In genomic region chr12:53785161-53785560, GRCh38 we compare ENCODE assay signal across 22 cellular contexts. TPM values are rescaled to one million over a fixed set of nuclear protein-coding genes. Genes with fewer than 3 reads are reported as not detected.
DNase-seq lines count a peak whose midpoint lies in the region; ATAC-seq and TF ChIP-seq lines count a peak whose summit lies in the region.
"Had no signal": no experiment of that assay in that cellular context is flagged by ENCODE, and none has a peak within 500 bp of the region (broad histone marks: within the 10 kb centered on the region; RNA-seq: fewer than 3 reads in every experiment).

No MANE protein-coding gene starts in this region.

- no peak overlapping the region for H4K5ac ChIP-seq in H9 (ENCODE audit: insufficient read length, low read depth, low read length)

- no peak overlapping the region for H2BK12ac ChIP-seq in H9 (ENCODE audit: insufficient read length, low read depth, low read length)

- H3K27ac Mint-ChIP-seq in WTC11: no peak overlapping the region
- no peak overlapping the region for H3K27ac Mint-ChIP-seq in H9
- H3K27ac Mint-ChIP-seq: CD4-positive, alpha-beta T cell; GM23338 had no signal

- no peak overlapping the region for H4K8ac ChIP-seq in H9 (replicated peaks; ENCODE audit: insufficient read length, low read depth, low read length)

- H3K9me3 Mint-ChIP-seq in WTC11 (no peaks in the 10 kb centered on the region), H9 (no peaks in the 10 kb centered on the region)
- H3K9me3 Mint-ChIP-seq: CD4-positive, alpha-beta T cell; CD8-positive, alpha-beta memory T cell; GM23338 had no signal

- no peaks in the 10 kb centered on the region; the same call in 1 of the 2 replicates for H3K27me3 Mint-ChIP-seq in WTC11 (ENCODE audit: low read depth)
- H3K27me3 Mint-ChIP-seq in H9 (ENCODE audit: low read depth): peaks cover 56% of the 10 kb centered on the region

- H3K14ac ChIP-seq in H9 (ENCODE audit: insufficient read depth, low read length): no peak overlapping the region

- no peak overlapping the region for H3K18ac ChIP-seq in H9 (ENCODE audit: insufficient read length, low read depth, low read length)

- in situ Hi-C loops in mammary epithelial cell (cut with MboI; ENCODE audit: low sequenced_read_pairs in 2 of 2): no loop called here

- DNase-seq in mammary epithelial cell: no peak
- no peak for DNase-seq in breast epithelium (ENCODE audit: low spot score in 2 of 2)
- no peak for DNase-seq in PC-3
- DNase-seq in WTC11 (ENCODE audit: low spot score): no peak
- no peak for DNase-seq in RWPE1 (ENCODE audit: low spot score)
- DNase-seq in H9: no peak
- DNase-seq: AML-193; BE2C; CD4-positive, alpha-beta T cell; CD8-positive, alpha-beta memory T cell; DMS 273 treated with DMSO at 0.1 percent for 48 hours; DMS79; EL; GDM1 had no signal

- no peak overlapping the region for H3K4me3 Mint-ChIP-seq in WTC11
- no peak overlapping the region for H3K4me3 Mint-ChIP-seq in H9
- H3K4me3 Mint-ChIP-seq: CD4-positive, alpha-beta T cell; CD8-positive, alpha-beta memory T cell; GM23338 had no signal

- intact Hi-C loops in mammary epithelial cell (cut with micrococcal nuclease) (no loop called here), breast epithelium (cut with DNase I; ENCODE audit: low total_unique reads) (no loop called here), PC-3 (cut with micrococcal nuclease) (no loop called here)

- H3K79me2 ChIP-seq in mammary epithelial cell (ENCODE audit: insufficient read depth, low read length) (no peaks in the 10 kb centered on the region), PC-3 (ENCODE audit: low read length) (no peaks in the 10 kb centered on the region), H9 (ENCODE audit: insufficient read depth, low read length) (no peaks in the 10 kb centered on the region)

- no peak overlapping the region for H2AK5ac ChIP-seq in H9 (ENCODE audit: insufficient read length, low read length)

- H3K79me1 ChIP-seq in H9 (ENCODE audit: insufficient read depth, low read depth, low read length, poor library complexity, severe bottlenecking): no peaks in the 10 kb centered on the region

- no peak overlapping the region for H3K4ac ChIP-seq in H9 (ENCODE audit: low read depth, low read length)

- H3K36me3 ChIP-seq in mammary epithelial cell (ENCODE audit: insufficient read depth, low read length) (no peaks in the 10 kb centered on the region), breast epithelium (no peaks in the 10 kb centered on the region), PC-3 (ENCODE audit: low read depth, low read length) (no peaks in the 10 kb centered on the region)
- H3K36me3 ChIP-seq: BE2C; BLaER1 treated with 17β-estradiol and CSF1 and Interleukin-3, amounts not matched to agents 10 nM and 100 nM; HAP-1 had no signal

- no peak for TF ChIP-seq POLR2A in breast epithelium (IDR thresholded peaks at IDR 0.05)

- H2BK120ac ChIP-seq in H9 (ENCODE audit: low read depth, low read length, poor library complexity, severe bottlenecking): no peak overlapping the region

- POLR2A ChIA-PET in PC-3 (lab: Charles Lee; ENCODE audit: unreplicated experiment): no interaction called here
- POLR2A ChIA-PET in WTC11 (lab: Charles Lee): no interaction called here
- POLR2A ChIA-PET in RWPE1 (lab: Yijun Ruan, JAX; ENCODE audit: low non-redundant PET): no interaction called here

- dilution Hi-C loops in mammary epithelial cell (cut with HindIII; ENCODE audit: low sequenced_read_pairs): no loop called here

- CTCF ChIA-PET in mammary epithelial cell (lab: Charles Lee; ENCODE audit: low non-redundant PET): interaction anchor here (0.8 kb wide), 1 partner anchor 206 kb away, joined by 4 read pairs; no protein-coding TSS in a partner anchor
- CTCF ChIA-PET in PC-3 (lab: Charles Lee): interaction anchor here (0.9 kb wide), 1 partner anchor 28 kb away, joined by 3 read pairs; no protein-coding TSS in a partner anchor
- CTCF ChIA-PET in WTC11 (lab: Charles Lee): no interaction called here
- CTCF ChIA-PET in RWPE1 (lab: Yijun Ruan, JAX): interaction anchor here (0.6 to 0.8 kb wide), 2 partner anchors 85 to 165 kb away, joined by 3 read pairs; no protein-coding TSS in a partner anchor

- no peak overlapping the region for H3K56ac ChIP-seq in H9 (ENCODE audit: insufficient read length, low read depth, low read length)

- H3K4me1 Mint-ChIP-seq in WTC11: peaks cover 30% of the 10 kb centered on the region
- peaks cover 14 to 21% of the 10 kb centered on the region in 2 experiments for H3K4me1 Mint-ChIP-seq in H9
- H3K4me1 Mint-ChIP-seq: CD14-positive monocyte; CD8-positive, alpha-beta memory T cell had no signal

- H2AFZ ChIP-seq in mammary epithelial cell (ENCODE audit: low read depth, low read length): peak overlapping the region; percentile 57
- H2AFZ ChIP-seq in PC-3 (ENCODE audit: low read length): peak overlapping the region; percentile 7; the same call in 1 of the 2 replicates
- no peak overlapping the region for H2AFZ ChIP-seq in H9 (ENCODE audit: low read length)
- H2AFZ ChIP-seq: GM23338 had no signal

- H3K27me3 ChIP-seq in mammary epithelial cell (ENCODE audit: insufficient read depth, low read length): no peaks in the 10 kb centered on the region
- H3K27me3 ChIP-seq in breast epithelium: peaks cover 0 to 3% of the 10 kb centered on the region in 2 donors
- no peaks in the 10 kb centered on the region for H3K27me3 ChIP-seq in PC-3 (ENCODE audit: low read length)
- no peaks in the 10 kb centered on the region for H3K27me3 ChIP-seq in H9 (ENCODE audit: insufficient read depth, low read length)

- H3K23ac ChIP-seq in H9 (ENCODE audit: insufficient read length, low read depth, low read length): no peak overlapping the region

- H2BK5ac ChIP-seq in H9 (ENCODE audit: insufficient read length, low read length): no peak overlapping the region

- H3K36me3 Mint-ChIP-seq in WTC11 (no peaks in the 10 kb centered on the region), H9 (ENCODE audit: insufficient read depth in 1 of 3, low read depth in 3 of 3) (no peaks in the 10 kb centered on the region)
- H3K36me3 Mint-ChIP-seq: CD14-positive monocyte had no signal

- ATAC-seq in PC-3 (no peak), WTC11 (peak; percentile 36), GM21528 (IDR thresholded peaks at IDR 0.05; ENCODE audit: low FRiP score, unreplicated experiment) (no peak)
- ATAC-seq: GM12878, GM23338 had no signal

- no peak overlapping the region for H3K4me2 ChIP-seq in mammary epithelial cell (ENCODE audit: insufficient read depth, low read depth, low read length)
- H3K4me2 ChIP-seq in PC-3 (ENCODE audit: low read length): no peak overlapping the region
- H3K4me2 ChIP-seq in H9 (ENCODE audit: insufficient read depth, insufficient read length, low read length): no peak overlapping the region
- H3K4me2 ChIP-seq: BLaER1 treated with 17β-estradiol and CSF1 and Interleukin-3, amounts not matched to agents 10 nM and 100 nM; GM23338 had no signal

- peaks cover 9% of the 10 kb centered on the region for H3K4me1 ChIP-seq in mammary epithelial cell (ENCODE audit: insufficient read depth, low read length)
- no peaks in the 10 kb centered on the region for H3K4me1 ChIP-seq in breast epithelium
- H3K4me1 ChIP-seq in PC-3 (ENCODE audit: insufficient read depth, low read length): 0 out of 2 replicates have a peak, but pooled peaks cover 7% of the 10 kb centered on the region
- H3K4me1 ChIP-seq in H9 (ENCODE audit: insufficient read depth, low read length): no peaks in the 10 kb centered on the region
- H3K4me1 ChIP-seq: BE2C; BLaER1 treated with 17β-estradiol and CSF1 and Interleukin-3, amounts not matched to agents 10 nM and 100 nM had no signal

- TF ChIP-seq CTCF in mammary epithelial cell (conservative IDR thresholded peaks at IDR 0.05 in 1 of 2, IDR thresholded peaks at IDR 0.05 in 1 of 2; ENCODE audit: extremely low read depth in 1 of 2, insufficient read depth in 1 of 2, low read depth in 1 of 2, low read length in 2 of 2) (no peak), breast epithelium (IDR thresholded peaks at IDR 0.05) (no peak), PC-3 (conservative IDR thresholded peaks at IDR 0.05; ENCODE audit: low read depth, low read length) (no peak), WTC11 (IDR thresholded peaks at IDR 0.05) (no peak), RWPE1 (conservative IDR thresholded peaks at IDR 0.05; ENCODE audit: low read depth) (no peak), H9 (conservative IDR thresholded peaks at IDR 0.05) (no peak)

- H3K4me3 ChIP-seq in mammary epithelial cell (replicated peaks in 1 of 3; ENCODE audit: insufficient read depth in 1 of 3, low read depth in 2 of 3, low read length in 3 of 3): no peak overlapping the region
- H3K4me3 ChIP-seq in breast epithelium: no peak overlapping the region
- no peak overlapping the region for H3K4me3 ChIP-seq in PC-3 (ENCODE audit: low read length)
- H3K4me3 ChIP-seq: BLaER1 treated with 17β-estradiol and CSF1 and Interleukin-3, amounts not matched to agents 10 nM and 100 nM; GM12878; GM23338; HAP-1 had no signal

- 0 out of 2 replicates have a peak, but pooled peaks cover 3% of the 10 kb centered on the region for H3K9me2 ChIP-seq in PC-3 (replicated peaks; ENCODE audit: low read length)

- H4K20me1 ChIP-seq in mammary epithelial cell (ENCODE audit: insufficient read depth, low read length): no peaks in the 10 kb centered on the region
- H4K20me1 ChIP-seq in PC-3 (ENCODE audit: low read length): no peaks in the 10 kb centered on the region
- no peaks in the 10 kb centered on the region for H4K20me1 ChIP-seq in H9 (ENCODE audit: control insufficient read depth, insufficient read depth, insufficient read length)
- H4K20me1 ChIP-seq: BLaER1 treated with 17β-estradiol and CSF1 and Interleukin-3, amounts not matched to agents 10 nM and 100 nM had no signal

- H2BK15ac ChIP-seq in H9 (ENCODE audit: low read depth, low read length): no peak overlapping the region

- 88% methylated on average over 2 of the region's 2 CpGs for WGBS in mammary epithelial cell (ENCODE audit: low coverage, missing lambda C conversion rate)
- no CpG with 5 or more reads among the region's 2 CpGs for WGBS in H9 (ENCODE audit: extremely low coverage, insufficient read length, low lambda C conversion rate)

- H3F3A ChIP-seq in PC-3 (ENCODE audit: low read length, unreplicated experiment): no peaks in the 10 kb centered on the region

- H3K23me2 ChIP-seq in H9 (ENCODE audit: insufficient read length, low read depth, low read length, poor library complexity, severe bottlenecking): no peaks in the 10 kb centered on the region

- H3K9ac ChIP-seq in mammary epithelial cell (ENCODE audit: insufficient read depth, low read length) (no peak overlapping the region), PC-3 (ENCODE audit: low read length) (no peak overlapping the region), H9 (ENCODE audit: extremely low read depth, insufficient read length, low read length) (no peak overlapping the region)
- H3K9ac ChIP-seq: BLaER1 treated with 17β-estradiol and CSF1 and Interleukin-3, amounts not matched to agents 10 nM and 100 nM had no signal

- BruUV-seq in mammary epithelial cell (replicated peaks; lab: Mats Ljungman, UMichigan): no TSS peak
- BruUV-seq in PC-3 (replicated peaks; lab: Mats Ljungman, UMichigan): no TSS peak

- no peak overlapping the region for H2BK20ac ChIP-seq in H9 (ENCODE audit: low read depth, low read length, poor library complexity, severe bottlenecking)

- no peak overlapping the region for H4K91ac ChIP-seq in H9 (ENCODE audit: insufficient read length, low read depth, low read length)

- H3K27ac ChIP-seq in mammary epithelial cell (ENCODE audit: insufficient read depth, low read depth, low read length): no peak overlapping the region
- no peak overlapping the region for H3K27ac ChIP-seq in breast epithelium
- no peak overlapping the region for H3K27ac ChIP-seq in PC-3 (ENCODE audit: low read length)
- H3K27ac ChIP-seq in RWPE1: no peak overlapping the region
- no peak overlapping the region for H3K27ac ChIP-seq in H9 (ENCODE audit: insufficient read length, low read depth, low read length)
- H3K27ac ChIP-seq: 22Rv1; BLaER1 treated with 17β-estradiol and CSF1 and Interleukin-3, amounts not matched to agents 10 nM and 100 nM had no signal

- no peaks in the 10 kb centered on the region for H3K9me3 ChIP-seq in mammary epithelial cell (replicated peaks; ENCODE audit: insufficient read depth, low read length)
- H3K9me3 ChIP-seq in breast epithelium: no peaks in the 10 kb centered on the region
- H3K9me3 ChIP-seq in PC-3 (ENCODE audit: low read length): no peaks in the 10 kb centered on the region
- no peaks in the 10 kb centered on the region for H3K9me3 ChIP-seq in H9 (ENCODE audit: control insufficient read depth, low read depth, low read length)
- H3K9me3 ChIP-seq: BE2C; BLaER1 treated with 17β-estradiol and CSF1 and Interleukin-3, amounts not matched to agents 10 nM and 100 nM; HAP-1 had no signal

- no peak overlapping the region for H3T11ph ChIP-seq in H9 (ENCODE audit: low read length)

RNA-seq across cellular contexts. Expression of gene CISTR, which starts 33.4 kb away (rescaled TPM):
- total RNA-seq in mammary epithelial cell (not detected), breast epithelium (not detected), PC-3 (2014; rRNA removed) (not detected in 2 replicates), WTC11 (2021) (0.81 TPM in 1 of 3 replicates, not detected in the others), H9 (2021) (not detected in 2 replicates)
- polyA plus RNA-seq in mammary epithelial cell: not detected
- polyA minus RNA-seq in mammary epithelial cell: not detected
- total RNA-seq: CD4-positive, alpha-beta T cell; CD8-positive, alpha-beta memory T cell; GM12878; GM23338; H4 had no signal
- polyA plus RNA-seq: CD14-positive monocyte; CD8-positive, alpha-beta memory T cell; GM23338 had no signal

RNA-seq across cellular contexts. Expression of gene CALCOCO1, which starts 57.9 kb away (rescaled TPM):
- total RNA-seq in mammary epithelial cell (100 to 1,000 TPM in 1 of 2 donors, 10 to 100 TPM in 1; 61.1 to 127 TPM), breast epithelium (100 to 1,000 TPM; 218 to 301 (median 295) TPM), PC-3 (2014; rRNA removed) (20.4 and 30.6 TPM in 2 replicates), WTC11 (2021) (21.2 to 28.2 TPM (median 27.0 TPM) in 3 replicates), H9 (2021) (21.5 and 22.3 TPM in 2 replicates)
- polyA plus RNA-seq in mammary epithelial cell: 48.3 TPM
- 8.5 TPM for polyA minus RNA-seq in mammary epithelial cell
